ENCODE assay signal across 8 cellular contexts in genomic region chr1:206864939-206865671, GRCh38. TPM values are rescaled to one million over a fixed set of nuclear protein-coding genes. Genes with fewer than 3 reads are reported as not detected.
DNase-seq lines count a peak whose midpoint lies in the region; ATAC-seq and TF ChIP-seq lines count a peak whose summit lies in the region.

Gene IL20 (plus strand): TSS chr1:206865623. CDS start chr1:206865853, 230 bp downstream.

- H3K9me3 Mint-ChIP-seq in CD4-positive, alpha-beta T cell, result no peaks in the 10 kb centered on the region

- DNase-seq in CD4-positive, alpha-beta T cell, result peak; percentile 79 to 91 (median 85)
- DNase-seq in OCI-M1 (lab: John Stamatoyannopoulos, UW) (peak; percentile 93), fibroblast of the conjunctiva (ENCODE audit: low read depth) (peak; percentile 88), osteoblast (ENCODE audit: insufficient read length, low spot score, missing footprints) (peak; percentile 67), thyroid gland (peak; percentile 92 to 96)
- DNase-seq in activated T-cell treated with anti-CD3 and anti-CD28 coated beads, Interleukin-2, amount 50 U/mL, for 48 hours, result peak; percentile 94 to 98

- H3K4me3 ChIP-seq in osteoblast (ENCODE audit: insufficient read depth, low read length) (no peak within 1 kb of the TSS), thyroid gland (replicated peaks in 1 of 3) (no peak within 1 kb of the TSS)

- H2AFZ ChIP-seq in osteoblast (ENCODE audit: low read length), result no peak within 1 kb of the TSS

- H3K4me1 ChIP-seq in osteoblast (ENCODE audit: insufficient read depth, low read length) (peaks cover 4% of the 10 kb centered on the region), thyroid gland (peaks cover 9 to 14% of the 10 kb centered on the region in 2 donors)

- CTCF ChIA-PET in CD4-positive, alpha-beta T cell (lab: Charles Lee), result interaction anchor here (0.8 to 2.9 kb wide), 9 partner anchors 19 to 130 kb away, joined by 3 to 18 read pairs (median 4); no protein-coding TSS in a partner anchor

- no peaks in the 10 kb centered on the region for H3K79me2 ChIP-seq in osteoblast (ENCODE audit: insufficient read depth, low read length)

- 53 to 56% methylated on average over 19 of the region's 19 CpGs for WGBS in thyroid gland, 2 donors

- no peaks in the 10 kb centered on the region for H3K27me3 ChIP-seq in CD4-positive, alpha-beta T cell (ENCODE audit: control insufficient read depth, insufficient read depth, low read length)
- H3K27me3 ChIP-seq in osteoblast (ENCODE audit: insufficient read depth, low read length) (peaks cover 20% of the 10 kb centered on the region), thyroid gland (no peaks in the 10 kb centered on the region)

- ATAC-seq in CD4-positive, alpha-beta T cell (ENCODE audit: poor library complexity), result peak; percentile 98
- peak; percentile 48 for ATAC-seq in HG02798 (IDR thresholded peaks at IDR 0.05; ENCODE audit: poor library complexity, unreplicated experiment)
- no peak for ATAC-seq in HG02938 (IDR thresholded peaks at IDR 0.05; ENCODE audit: unreplicated experiment)

- H3K27ac ChIP-seq in CD4-positive, alpha-beta T cell (ENCODE audit: low read depth, low read length), result no peak within 1 kb of the TSS
- H3K27ac ChIP-seq in osteoblast (ENCODE audit: low read depth, low read length) (no peak within 1 kb of the TSS), thyroid gland (peak within 1 kb of the TSS in 1 of 3 donors; percentile 34)

- no peaks in the 10 kb centered on the region for H3K9me3 ChIP-seq in CD4-positive, alpha-beta T cell (ENCODE audit: control insufficient read depth, low read length)
- no peaks in the 10 kb centered on the region for H3K9me3 ChIP-seq in osteoblast (ENCODE audit: low read depth, low read length)
- no peaks in the 10 kb centered on the region for H3K9me3 ChIP-seq in thyroid gland

- no peaks in the 10 kb centered on the region for H3K36me3 Mint-ChIP-seq in CD4-positive, alpha-beta T cell (ENCODE audit: low read depth)

- TF ChIP-seq CTCF in CD4-positive, alpha-beta T cell (IDR thresholded peaks at IDR 0.05), result peak; percentile 87
- TF ChIP-seq CTCF in osteoblast (IDR thresholded peaks at IDR 0.05; ENCODE audit: extremely low read depth, low read depth, low read length) (peak; percentile 99), thyroid gland (IDR thresholded peaks at IDR 0.05) (peak; percentile 65 to 95 (median 85))

- intact Hi-C loops in CD4-positive, alpha-beta T cell (cut with DNase I, micrococcal nuclease), result loop anchor here (1.0 to 5.0 kb wide), 7 partner anchors 47 to 133 kb away; no protein-coding TSS in a partner anchor
- intact Hi-C loops in thyroid gland (cut with DNase I), result loop anchor here (5.0 kb wide), 1 partner anchor 47 kb away; no protein-coding TSS in a partner anchor

- POLR2A ChIA-PET in CD4-positive, alpha-beta T cell (lab: Charles Lee), result interaction anchor here (0.9 to 1.5 kb wide), 3 partner anchors 35 to 117 kb away, joined by 3 to 6 read pairs (median 4); no protein-coding TSS in a partner anchor

- peak within 1 kb of the TSS; percentile 32 for H3K4me2 ChIP-seq in osteoblast (ENCODE audit: insufficient read depth, low read length)

- no peaks in the 10 kb centered on the region for H3K36me3 ChIP-seq in osteoblast (ENCODE audit: insufficient read depth, low read length)
- H3K36me3 ChIP-seq in thyroid gland, result no peaks in the 10 kb centered on the region

- peaks cover 12% of the 10 kb centered on the region for H3K27me3 Mint-ChIP-seq in CD4-positive, alpha-beta T cell

- H3K27ac Mint-ChIP-seq in CD4-positive, alpha-beta T cell, result no peak within 1 kb of the TSS

- H3K4me3 Mint-ChIP-seq in CD4-positive, alpha-beta T cell, result no peak within 1 kb of the TSS

- peaks cover 7% of the 10 kb centered on the region for H3K4me1 Mint-ChIP-seq in CD4-positive, alpha-beta T cell (ENCODE audit: low read depth)

- TF ChIP-seq POLR2A in thyroid gland (IDR thresholded peaks at IDR 0.05), result no peak

- no peaks in the 10 kb centered on the region for H4K20me1 ChIP-seq in osteoblast (ENCODE audit: insufficient read depth, low read length)

RNA-seq across cellular contexts. Expression of gene IL20, which starts in this region (rescaled TPM):
- not detected for total RNA-seq in CD4-positive, alpha-beta T cell
- total RNA-seq in osteoblast (not detected in 2 replicates), thyroid gland (not detected)

Comparison
In these comparisons a context has a peak if more than half of its experiments do, and no peak if none do; other contexts are left out.
1. Peak in DNase-seq and ATAC-seq in CD4-positive, alpha-beta T cell; RNA of the gene not detected or under 1 TPM.
2. Peak in DNase-seq and H3K4me2 ChIP-seq in osteoblast; RNA of the gene not detected or under 1 TPM.
3. Peak in DNase-seq in thyroid gland; RNA of the gene not detected or under 1 TPM.